In genomic region chr1:242428403-242429190, GRCh38 we compare ENCODE assay signal across 2 cellular contexts.
A peak's percentile ranks its signal among the peaks of the same experiment; 100 is the strongest.
TF ChIP-seq lines count a peak whose summit lies in the region.

No MANE protein-coding gene starts in this region.

TF ChIP-seq in liver, 16 proteins besides CTCF, POLR2A, EP300 and RAD21 (continued from another document):
- no peak for TF ChIP-seq REST (IDR thresholded peaks at IDR 0.05)
- peak; percentile 18 for TF ChIP-seq NR2F2 (IDR thresholded peaks at IDR 0.05)
- no peak for TF ChIP-seq GABPA (IDR thresholded peaks at IDR 0.05 in 1 of 2, conservative IDR thresholded peaks at IDR 0.05 in 1 of 2)
- peak in 1 of 2 donors; percentile 29 for TF ChIP-seq RXRA (IDR thresholded peaks at IDR 0.05)

TF ChIP-seq in HepG2, 621 proteins besides CTCF, POLR2A, EP300 and RAD21 (continued from another document):
- TF ChIP-seq ZFP91 (CRISPR knock-in tag; IDR thresholded peaks at IDR 0.05; ENCODE audit: borderline replicate concordance) (no peak), ZFP36L1 (CRISPR knock-in tag; IDR thresholded peaks at IDR 0.05) (no peak)
